19 cellular contexts compared by ENCODE assay signal in the genomic region with DNA sequence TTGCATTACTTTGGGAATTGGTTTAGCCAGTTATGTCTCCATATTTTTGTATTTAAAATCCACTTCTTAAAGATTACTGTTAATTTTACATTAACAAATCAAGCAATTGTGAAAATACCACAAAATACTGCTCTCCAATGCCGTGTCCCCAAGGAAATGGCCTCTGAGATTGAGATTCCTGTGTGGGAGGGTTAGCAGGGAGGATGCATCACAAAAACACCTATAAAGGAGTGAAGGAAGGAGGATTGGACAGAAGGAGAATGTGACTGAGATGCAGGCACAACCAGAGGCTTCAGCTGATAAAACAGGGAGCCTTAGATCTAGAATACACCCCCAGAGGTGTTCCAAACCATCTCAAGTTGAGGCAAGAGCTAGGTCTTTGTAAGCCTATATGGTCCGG. TPM values are rescaled to one million over a fixed set of nuclear protein-coding genes. Genes with fewer than 3 reads are reported as not detected.
"Had no signal": no experiment of that assay in that cellular context is flagged by ENCODE, and none has a peak within 500 bp of the region (broad histone marks: within the 10 kb centered on the region; RNA-seq: fewer than 3 reads in every experiment).

No MANE protein-coding gene starts in this region.

- H3K27me3 ChIP-seq: adrenal gland, ovary, thyroid gland had no signal

- H3K4me1 ChIP-seq: foreskin keratinocyte, left ventricle myocardium inferior, thyroid gland had no signal

- H3K27ac Mint-ChIP-seq: activated CD4-positive, alpha-beta memory T cell treated with anti-CD3 and anti-CD28 coated beads, Interleukin-2, amount 10 ng/mL, durations not matched to agents 7 days and 5 days; activated naive CD4-positive, alpha-beta T cell treated with anti-CD3 and anti-CD28 coated beads, Interleukin-2, amount 50 U/mL, for 24 hours; activated T-cell treated with anti-CD3 and anti-CD28 coated beads, Interleukin-2, amount 50 U/mL, for 24 hours; effector memory CD8-positive, alpha-beta T cell; memory B cell; naive thymus-derived CD4-positive, alpha-beta T cell had no signal

- H3K36me3 ChIP-seq: adrenal gland, left ventricle myocardium inferior, ovary, thyroid gland had no signal

- FAIRE-seq: kidney, urothelium cell line had no signal

- H3K4me3 ChIP-seq: adrenal gland, left ventricle myocardium inferior, mucosa of descending colon, ovary, thyroid gland had no signal

- H3K27ac ChIP-seq: adrenal gland, foreskin keratinocyte, left ventricle myocardium inferior, ovary, thyroid gland had no signal

- H3K4me1 Mint-ChIP-seq: activated CD4-positive, alpha-beta memory T cell treated with anti-CD3 and anti-CD28 coated beads, Interleukin-2, amount 10 ng/mL, durations not matched to agents 7 days and 5 days; activated naive CD4-positive, alpha-beta T cell treated with anti-CD3 and anti-CD28 coated beads, Interleukin-2, amount 50 U/mL, for 24 hours; memory B cell; naive thymus-derived CD4-positive, alpha-beta T cell had no signal

- H3K4me3 Mint-ChIP-seq: activated CD4-positive, alpha-beta memory T cell treated with anti-CD3 and anti-CD28 coated beads, Interleukin-2, amount 10 ng/mL, durations not matched to agents 7 days and 5 days; activated naive CD4-positive, alpha-beta T cell treated with anti-CD3 and anti-CD28 coated beads, Interleukin-2, amount 50 U/mL, for 24 hours; activated T-cell treated with anti-CD3 and anti-CD28 coated beads, Interleukin-2, amount 50 U/mL, for 24 hours; effector memory CD8-positive, alpha-beta T cell; memory B cell; naive thymus-derived CD4-positive, alpha-beta T cell had no signal

- ATAC-seq: effector memory CD8-positive, alpha-beta T cell; foreskin keratinocyte; mucosa of descending colon; naive thymus-derived CD4-positive, alpha-beta T cell had no signal

- H3K36me3 Mint-ChIP-seq: activated naive CD4-positive, alpha-beta T cell treated with anti-CD3 and anti-CD28 coated beads, Interleukin-2, amount 50 U/mL, for 24 hours; memory B cell; naive thymus-derived CD4-positive, alpha-beta T cell had no signal

- H3K27me3 Mint-ChIP-seq: activated CD4-positive, alpha-beta memory T cell treated with anti-CD3 and anti-CD28 coated beads, Interleukin-2, amount 10 ng/mL, durations not matched to agents 7 days and 5 days; activated naive CD4-positive, alpha-beta T cell treated with anti-CD3 and anti-CD28 coated beads, Interleukin-2, amount 50 U/mL, for 24 hours; activated T-cell treated with anti-CD3 and anti-CD28 coated beads, Interleukin-2, amount 50 U/mL, for 24 hours; effector memory CD8-positive, alpha-beta T cell; memory B cell; naive thymus-derived CD4-positive, alpha-beta T cell had no signal

- DNase-seq: activated CD4-positive, alpha-beta memory T cell treated with anti-CD3 and anti-CD28 coated beads, Interleukin-2, amount 10 ng/mL, durations not matched to agents 7 days and 5 days; activated CD4-positive, alpha-beta T cell treated with anti-CD3 and anti-CD28 coated beads for 4 hours; activated effector memory CD4-positive, alpha-beta T cell treated with anti-CD3 and anti-CD28 coated beads, Interleukin-2, amount 50 U/mL, for 16 hours; activated T-cell treated with anti-CD3 and anti-CD28 coated beads, Interleukin-2, amount 50 U/mL, for 24 hours; adrenal gland; dermis blood vessel endothelial cell; effector memory CD8-positive, alpha-beta T cell; foreskin keratinocyte; kidney; left ventricle myocardium inferior; mucosa of descending colon; naive thymus-derived CD4-positive, alpha-beta T cell; ovary; stimulated activated CD4-positive, alpha-beta T cell treated with anti-CD3 and anti-CD28 coated beads, Interleukin-1b, Interleukin-23, amount 100 ng/mL, for 48 hours; thyroid gland had no signal

- H3K9me3 ChIP-seq: adrenal gland, left ventricle myocardium inferior, mucosa of descending colon, ovary, thyroid gland had no signal

- H3K9me3 Mint-ChIP-seq: activated CD4-positive, alpha-beta memory T cell treated with anti-CD3 and anti-CD28 coated beads, Interleukin-2, amount 10 ng/mL, durations not matched to agents 7 days and 5 days; activated naive CD4-positive, alpha-beta T cell treated with anti-CD3 and anti-CD28 coated beads, Interleukin-2, amount 50 U/mL, for 24 hours had no signal

RNA-seq across cellular contexts. Expression of gene NKAIN2, which starts 34.2 kb away (rescaled TPM):
- total RNA-seq: activated CD4-positive, alpha-beta memory T cell treated with anti-CD3 and anti-CD28 coated beads, Interleukin-2, amount 10 ng/mL, durations not matched to agents 7 days and 5 days; dermis blood vessel endothelial cell; foreskin keratinocyte; renal cortical epithelial cell had no signal
- polyA plus RNA-seq: foreskin keratinocyte had no signal
